16 cellular contexts compared by ENCODE assay signal in the genomic region with DNA sequence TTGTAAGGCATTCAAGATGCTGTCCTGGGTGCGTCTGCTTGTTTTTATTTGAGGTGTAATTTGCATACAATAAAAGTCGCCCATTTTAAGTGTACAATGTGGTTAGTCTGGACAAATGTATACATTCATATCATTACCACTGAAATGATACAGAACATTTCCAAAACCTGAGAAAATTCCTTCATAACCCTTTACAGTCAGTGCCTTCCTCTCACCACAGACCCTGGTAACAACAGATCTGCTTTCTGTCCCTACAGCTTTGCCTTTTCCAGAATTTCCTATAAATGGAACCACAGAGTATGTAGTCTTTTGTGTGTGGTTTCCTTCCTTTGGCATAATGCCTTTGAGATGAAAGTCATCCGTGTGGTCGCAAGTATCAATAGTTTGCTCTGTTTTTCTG. TPM values are rescaled to one million over a fixed set of nuclear protein-coding genes. Genes with fewer than 3 reads are reported as not detected.
DNase-seq lines count a peak whose midpoint lies in the region; TF ChIP-seq lines count a peak whose summit lies in the region.
"Had no signal": no experiment of that assay in that cellular context is flagged by ENCODE, and none has a peak within 500 bp of the region (broad histone marks: within the 10 kb centered on the region; RNA-seq: fewer than 3 reads in every experiment).

No MANE protein-coding gene starts in this region.

- H3K27ac ChIP-seq in esophagus muscularis mucosa (replicated peaks in 1 of 4): no peak overlapping the region
- H3K27ac ChIP-seq: gastroesophageal sphincter, suprapubic skin had no signal

- no peak for TF ChIP-seq EP300 in esophagus muscularis mucosa (IDR thresholded peaks at IDR 0.05)

- H3K9me3 ChIP-seq in esophagus muscularis mucosa: no peaks in the 10 kb centered on the region
- H3K9me3 ChIP-seq: gastroesophageal sphincter, suprapubic skin had no signal

- peaks cover 4 to 61% (median 41%) of the 10 kb centered on the region in 4 donors for H3K36me3 ChIP-seq in esophagus muscularis mucosa

- 82% methylated on average over 4 of the region's 4 CpGs for WGBS in esophagus muscularis mucosa

- DNase-seq in NCI-H2107 treated with DMSO at 0.1 percent for 48 hours (lab: John Stamatoyannopoulos, UW; ENCODE audit: unreplicated experiment) (peak; percentile 30), NCI-H2107 (lab: John Stamatoyannopoulos, UW) (no peak), GM12865 (ENCODE audit: low read depth) (peak; percentile 15), dermis blood vessel endothelial cell (peak; percentile 75), pons (ENCODE audit: low spot score) (peak; percentile 49), NOMO-1 treated with dmso at 0.1 percent for 144 hours (lab: John Stamatoyannopoulos, UW; ENCODE audit: unreplicated experiment) (no peak), esophagus muscularis mucosa (ENCODE audit: extremely low spot score) (no peak)
- DNase-seq in NK-92 treated with Interleukin-12 subunit alpha and Interleukin-12 subunit beta, amount 100 ng/mL, for 24 hours (lab: John Stamatoyannopoulos, UW): no peak
- DNase-seq: activated CD4-positive, alpha-beta T cell treated with anti-CD3 and anti-CD28 coated beads for 4 hours; effector CD8-positive, alpha-beta T cell; MM.1S; naive thymus-derived CD8-positive, alpha-beta T cell; NCI-H226; T-helper 2 cell had no signal

- no peak overlapping the region for H3K4me3 ChIP-seq in GM12865 (ENCODE audit: low read depth, low read length)
- H3K4me3 ChIP-seq in esophagus muscularis mucosa: no peak overlapping the region
- H3K4me3 ChIP-seq: gastroesophageal sphincter, suprapubic skin had no signal

- no peaks in the 10 kb centered on the region for H3K27me3 ChIP-seq in esophagus muscularis mucosa
- H3K27me3 ChIP-seq: gastroesophageal sphincter, suprapubic skin had no signal

- intact Hi-C loops in esophagus muscularis mucosa (cut with DNase I): no loop called here

- no peaks in the 10 kb centered on the region for H3K4me1 ChIP-seq in esophagus muscularis mucosa
- H3K4me1 ChIP-seq: gastroesophageal sphincter, suprapubic skin had no signal

- TF ChIP-seq POLR2A in esophagus muscularis mucosa (IDR thresholded peaks at IDR 0.05; ENCODE audit: low read depth): no peak

- TF ChIP-seq CTCF in GM12865 (IDR thresholded peaks at IDR 0.05; ENCODE audit: insufficient read depth, low read depth, low read length, missing control alignments): no peak
- no peak for TF ChIP-seq CTCF in esophagus muscularis mucosa (IDR thresholded peaks at IDR 0.05)

RNA-seq across cellular contexts. Expression of gene NFU1, which starts 45.8 kb away (rescaled TPM):
- total RNA-seq in dermis blood vessel endothelial cell (42.6 and 44.9 TPM in 2 replicates), esophagus muscularis mucosa (10 to 100 TPM; 45.4 to 74.8 (median 48.8) TPM)

Comparison
In these comparisons a context has a peak if more than half of its experiments do, and no peak if none do; other contexts are left out.
1. DNase-seq: peak in NCI-H2107 treated with DMSO at 0.1 percent for 48 hours (single experiment), GM12865 (single experiment), dermis blood vessel endothelial cell (single experiment) and pons (single experiment); none in NCI-H2107 (single experiment), NK-92 treated with Interleukin-12 subunit alpha and Interleukin-12 subunit beta, amount 100 ng/mL, for 24 hours (single experiment), NOMO-1 treated with dmso at 0.1 percent for 144 hours (single experiment) and esophagus muscularis mucosa (single experiment).